7 cellular contexts compared by ENCODE assay signal in the genomic region with DNA sequence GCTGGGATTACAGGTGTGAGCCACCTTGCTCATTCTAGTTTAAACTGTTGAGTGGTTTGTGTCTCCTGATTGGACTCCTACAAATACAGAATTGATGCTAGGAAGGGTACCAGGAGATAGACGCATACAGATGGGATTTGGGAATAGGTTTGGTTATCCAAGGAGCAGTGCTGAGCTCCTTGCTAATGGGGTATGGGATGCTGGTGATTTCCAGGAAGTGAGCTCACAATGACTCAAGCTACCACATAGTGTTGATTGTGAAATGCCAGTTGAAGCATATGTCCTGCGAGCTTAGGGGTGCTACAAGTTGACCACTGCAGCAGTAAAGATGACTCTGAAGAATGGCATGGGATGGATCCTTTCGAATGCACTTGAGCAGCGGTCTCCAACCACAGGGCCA.
A peak's percentile ranks its signal among the peaks of the same experiment; 100 is the strongest.
DNase-seq lines count a peak whose midpoint lies in the region; TF ChIP-seq lines count a peak whose summit lies in the region.
"Not testable (repeated sequence)": the region's sequence is repeated elsewhere in the genome, so short reads cannot be mapped to it uniquely, and the experiment has no call there.

No MANE protein-coding gene starts in this region.

- DNase-seq in AG08396 (ENCODE audit: low spot score) (peak; percentile 27), GM04504 (ENCODE audit: low read depth) (peak; percentile 51), LHCN-M2 (ENCODE audit: low read depth) (peak; percentile 88), RPMI7951 (ENCODE audit: low read depth) (peak; percentile 85), astrocyte of the spinal cord (ENCODE audit: low read depth, low spot score) (peak; percentile 52), fibroblast of gingiva (ENCODE audit: low read depth) (peak; percentile 45), kidney epithelial cell (ENCODE audit: low read depth) (peak; percentile 41)

- TF ChIP-seq CTCF in astrocyte of the spinal cord (IDR thresholded peaks at IDR 0.05; ENCODE audit: low read depth, low read length); kidney epithelial cell (IDR thresholded peaks at IDR 0.05; ENCODE audit: insufficient read depth, low read length, poor library complexity, severe bottlenecking): not testable (repeated sequence)

- H3K36me3 ChIP-seq in kidney epithelial cell (ENCODE audit: control insufficient read depth, insufficient read depth, low read length), result not testable (repeated sequence)

- in situ Hi-C loops in astrocyte of the spinal cord (cut with HindIII; ENCODE audit: low sequenced_read_pairs), result not testable (repeated sequence)

- H3K4me3 ChIP-seq in astrocyte of the spinal cord (ENCODE audit: low read depth, low read length); kidney epithelial cell (ENCODE audit: low read depth, low read length): not testable (repeated sequence)

- H3K27me3 ChIP-seq in kidney epithelial cell (ENCODE audit: control insufficient read depth, insufficient read depth, low read length), result not testable (repeated sequence)

Comparison
In these comparisons a context has a peak if more than half of its experiments do, and no peak if none do; other contexts are left out.
1. DNase-seq: peak in every context shown above with its lines; median percentile 88 in LHCN-M2; 85 in RPMI7951; 52 in astrocyte of the spinal cord; 51 in GM04504; 45 in fibroblast of gingiva; 41 in kidney epithelial cell; 27 in AG08396.